ENCODE assay signal across 24 cellular contexts in the genomic region with DNA sequence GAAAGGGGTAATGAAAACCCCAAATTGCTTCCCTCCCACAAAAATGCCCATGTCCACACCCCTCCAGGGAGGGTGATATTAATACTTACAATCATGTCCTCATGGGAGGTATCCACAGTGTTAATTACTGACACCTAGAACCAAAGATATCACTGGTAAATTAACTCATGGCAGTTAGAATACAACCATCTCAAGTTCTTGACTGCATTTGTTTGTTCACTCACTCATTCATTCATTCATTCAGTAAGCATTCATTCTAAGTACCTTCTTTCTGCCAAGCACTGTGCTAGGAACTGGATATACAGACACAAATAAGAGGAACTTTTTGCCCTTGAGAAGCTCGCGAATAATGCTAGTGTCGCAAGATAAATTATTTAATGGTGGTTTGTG. TPM values are rescaled to one million over a fixed set of nuclear protein-coding genes. Genes with fewer than 3 reads are reported as not detected.
DNase-seq lines count a peak whose midpoint lies in the region; ATAC-seq and TF ChIP-seq lines count a peak whose summit lies in the region.
"Had no signal": no experiment of that assay in that cellular context is flagged by ENCODE, and none has a peak within 500 bp of the region (broad histone marks: within the 10 kb centered on the region; RNA-seq: fewer than 3 reads in every experiment).

No MANE protein-coding gene starts in this region.

- peaks cover 63% of the 10 kb centered on the region for H4K20me1 ChIP-seq in smooth muscle cell (ENCODE audit: low read depth)

- no peaks in the 10 kb centered on the region for H3K27me3 Mint-ChIP-seq in activated naive CD4-positive, alpha-beta T cell treated with anti-CD3 and anti-CD28 coated beads, Interleukin-2, amount 50 U/mL, for 24 hours
- H3K27me3 Mint-ChIP-seq in WTC11 (ENCODE audit: low read depth): no peaks in the 10 kb centered on the region
- H3K27me3 Mint-ChIP-seq in immature natural killer cell (ENCODE audit: low read depth in 3 of 3): peaks cover 3 to 6% (median 3%) of the 10 kb centered on the region in 3 donors

- H3K9me3 ChIP-seq in smooth muscle cell (replicated peaks; ENCODE audit: low read depth): no peaks in the 10 kb centered on the region
- H3K9me3 ChIP-seq: heart right ventricle, left lung had no signal

- H3K27ac Mint-ChIP-seq in activated naive CD4-positive, alpha-beta T cell treated with anti-CD3 and anti-CD28 coated beads, Interleukin-2, amount 50 U/mL, for 24 hours: peak overlapping the region; percentile 77
- H3K27ac Mint-ChIP-seq in WTC11 (no peak overlapping the region), immature natural killer cell (peak overlapping the region in 2 of 6 donors; percentile 22 to 46)

- H3K4me1 ChIP-seq in smooth muscle cell (ENCODE audit: low read depth): peaks cover 4% of the 10 kb centered on the region

- peaks cover 6% of the 10 kb centered on the region for H3F3A ChIP-seq in smooth muscle cell (ENCODE audit: low read depth)

- no peak for DNase-seq in activated naive CD4-positive, alpha-beta T cell treated with anti-CD3 and anti-CD28 coated beads, Interleukin-2, amount 50 U/mL, for 16 hours
- DNase-seq in WTC11 (ENCODE audit: low spot score) (no peak), immature natural killer cell (no peak), smooth muscle cell (lab: John Stamatoyannopoulos, UW; ENCODE audit: unreplicated experiment) (no peak), NCI-H2196 (lab: John Stamatoyannopoulos, UW; ENCODE audit: unreplicated experiment) (no peak), kidney glomerular epithelial cell (lab: John Stamatoyannopoulos, UW) (no peak), globus pallidus (ENCODE audit: low spot score) (no peak)
- DNase-seq: activated gamma-delta T cell; anterior cingulate cortex; DMS79; heart right ventricle; KG1; left lung; midbrain; NCI-H1694 treated with DMSO at 0.1 percent for 48 hours; stimulated activated CD4-positive, alpha-beta T cell treated with anti-CD3 and anti-CD28 coated beads, Interleukin-2, amount 100 ng/mL, for 24 hours had no signal

- no peak for TF ChIP-seq CTCF in WTC11 (IDR thresholded peaks at IDR 0.05)
- no peak for TF ChIP-seq CTCF in smooth muscle cell (IDR thresholded peaks at IDR 0.05; ENCODE audit: borderline replicate concordance, insufficient read depth, poor library complexity, severe bottlenecking)

- H3K36me3 ChIP-seq in smooth muscle cell (ENCODE audit: low read depth): peaks cover 14% of the 10 kb centered on the region

- no peaks in the 10 kb centered on the region for H3K9me3 Mint-ChIP-seq in activated naive CD4-positive, alpha-beta T cell treated with anti-CD3 and anti-CD28 coated beads, Interleukin-2, amount 50 U/mL, for 24 hours
- H3K9me3 Mint-ChIP-seq in WTC11: no peaks in the 10 kb centered on the region
- H3K9me3 Mint-ChIP-seq in immature natural killer cell: no peaks in the 10 kb centered on the region
- H3K9me3 Mint-ChIP-seq: stimulated activated effector memory CD8-positive, alpha-beta T cell treated with anti-CD3 and anti-CD28 coated beads, Interleukin-12 subunit alpha, Interleukin-12 subunit beta, amount 100 ng/mL, for 72 hours had no signal

- H3K27ac ChIP-seq in smooth muscle cell (ENCODE audit: low read depth): peak overlapping the region; percentile 5
- H3K27ac ChIP-seq: heart right ventricle, left lung, skin epidermis had no signal

- no peaks in the 10 kb centered on the region for H3K27me3 ChIP-seq in smooth muscle cell (ENCODE audit: low read depth)
- H3K27me3 ChIP-seq: heart right ventricle, left lung had no signal

- peaks cover 66% of the 10 kb centered on the region for H3K79me2 ChIP-seq in smooth muscle cell (ENCODE audit: low read depth)

- no peak overlapping the region for H2AFZ ChIP-seq in smooth muscle cell (ENCODE audit: low read depth)

- WGBS in smooth muscle cell (ENCODE audit: low lambda C conversion rate): 98% methylated on average over 3 of the region's 3 CpGs

- H3K4me3 Mint-ChIP-seq in activated naive CD4-positive, alpha-beta T cell treated with anti-CD3 and anti-CD28 coated beads, Interleukin-2, amount 50 U/mL, for 24 hours: peak overlapping the region; percentile 47
- H3K4me3 Mint-ChIP-seq in WTC11 (peak overlapping the region; percentile 22; the same call in 1 of the 2 replicates), immature natural killer cell (peak overlapping the region in 4 of 5 donors; percentile 29 to 69 (median 49))

- CTCF ChIA-PET in WTC11 (lab: Charles Lee): no interaction called here

- H3K36me3 Mint-ChIP-seq in activated naive CD4-positive, alpha-beta T cell treated with anti-CD3 and anti-CD28 coated beads, Interleukin-2, amount 50 U/mL, for 24 hours: peaks cover 4% of the 10 kb centered on the region
- H3K36me3 Mint-ChIP-seq in WTC11 (peaks cover 52% of the 10 kb centered on the region), immature natural killer cell (peaks cover 0 to 19% (median 11%) of the 10 kb centered on the region in 3 donors)

- POLR2A ChIA-PET in WTC11 (lab: Charles Lee): no interaction called here

- ATAC-seq in WTC11: no peak
- ATAC-seq: heart right ventricle; left lung; Right ventricle myocardium inferior; stimulated activated effector memory CD8-positive, alpha-beta T cell treated with anti-CD3 and anti-CD28 coated beads, Interleukin-12 subunit alpha, Interleukin-12 subunit beta, amount 100 ng/mL, for 72 hours had no signal

- no peak overlapping the region for H3K9ac ChIP-seq in smooth muscle cell (ENCODE audit: low read depth)

- H3K4me3 ChIP-seq in smooth muscle cell: no peak overlapping the region
- H3K4me3 ChIP-seq: heart right ventricle, left lung, skin epidermis had no signal

- H3K4me2 ChIP-seq in smooth muscle cell: no peak overlapping the region

- H3K4me1 Mint-ChIP-seq in activated naive CD4-positive, alpha-beta T cell treated with anti-CD3 and anti-CD28 coated beads, Interleukin-2, amount 50 U/mL, for 24 hours: peaks cover 25% of the 10 kb centered on the region
- H3K4me1 Mint-ChIP-seq in WTC11 (peaks cover 10% of the 10 kb centered on the region), immature natural killer cell (peaks cover 30 to 54% of the 10 kb centered on the region in 2 donors)

TF ChIP-seq in WTC11, 78 proteins besides CTCF, POLR2A, EP300 and RAD21 (continues in another document):
- TF ChIP-seq ZNF396 (CRISPR knock-in tag; IDR thresholded peaks at IDR 0.05; ENCODE audit: borderline replicate concordance): no peak
- no peak for TF ChIP-seq HMGA2 (CRISPR knock-in tag; IDR thresholded peaks at IDR 0.05)
- no peak for TF ChIP-seq SMAD3 (CRISPR knock-in tag; IDR thresholded peaks at IDR 0.05; ENCODE audit: borderline replicate concordance)
- no peak for TF ChIP-seq CREB1 (CRISPR knock-in tag; IDR thresholded peaks at IDR 0.05)
- no peak for TF ChIP-seq GTF2I (CRISPR knock-in tag; conservative IDR thresholded peaks at IDR 0.05)
- TF ChIP-seq, protein P1, sequence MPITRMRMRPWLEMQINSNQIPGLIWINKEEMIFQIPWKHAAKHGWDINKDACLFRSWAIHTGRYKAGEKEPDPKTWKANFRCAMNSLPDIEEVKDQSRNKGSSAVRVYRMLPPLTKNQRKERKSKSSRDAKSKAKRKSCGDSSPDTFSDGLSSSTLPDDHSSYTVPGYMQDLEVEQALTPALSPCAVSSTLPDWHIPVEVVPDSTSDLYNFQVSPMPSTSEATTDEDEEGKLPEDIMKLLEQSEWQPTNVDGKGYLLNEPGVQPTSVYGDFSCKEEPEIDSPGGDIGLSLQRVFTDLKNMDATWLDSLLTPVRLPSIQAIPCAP (CRISPR knock-in tag; IDR thresholded peaks at IDR 0.05): no peak
- TF ChIP-seq, protein P2, sequence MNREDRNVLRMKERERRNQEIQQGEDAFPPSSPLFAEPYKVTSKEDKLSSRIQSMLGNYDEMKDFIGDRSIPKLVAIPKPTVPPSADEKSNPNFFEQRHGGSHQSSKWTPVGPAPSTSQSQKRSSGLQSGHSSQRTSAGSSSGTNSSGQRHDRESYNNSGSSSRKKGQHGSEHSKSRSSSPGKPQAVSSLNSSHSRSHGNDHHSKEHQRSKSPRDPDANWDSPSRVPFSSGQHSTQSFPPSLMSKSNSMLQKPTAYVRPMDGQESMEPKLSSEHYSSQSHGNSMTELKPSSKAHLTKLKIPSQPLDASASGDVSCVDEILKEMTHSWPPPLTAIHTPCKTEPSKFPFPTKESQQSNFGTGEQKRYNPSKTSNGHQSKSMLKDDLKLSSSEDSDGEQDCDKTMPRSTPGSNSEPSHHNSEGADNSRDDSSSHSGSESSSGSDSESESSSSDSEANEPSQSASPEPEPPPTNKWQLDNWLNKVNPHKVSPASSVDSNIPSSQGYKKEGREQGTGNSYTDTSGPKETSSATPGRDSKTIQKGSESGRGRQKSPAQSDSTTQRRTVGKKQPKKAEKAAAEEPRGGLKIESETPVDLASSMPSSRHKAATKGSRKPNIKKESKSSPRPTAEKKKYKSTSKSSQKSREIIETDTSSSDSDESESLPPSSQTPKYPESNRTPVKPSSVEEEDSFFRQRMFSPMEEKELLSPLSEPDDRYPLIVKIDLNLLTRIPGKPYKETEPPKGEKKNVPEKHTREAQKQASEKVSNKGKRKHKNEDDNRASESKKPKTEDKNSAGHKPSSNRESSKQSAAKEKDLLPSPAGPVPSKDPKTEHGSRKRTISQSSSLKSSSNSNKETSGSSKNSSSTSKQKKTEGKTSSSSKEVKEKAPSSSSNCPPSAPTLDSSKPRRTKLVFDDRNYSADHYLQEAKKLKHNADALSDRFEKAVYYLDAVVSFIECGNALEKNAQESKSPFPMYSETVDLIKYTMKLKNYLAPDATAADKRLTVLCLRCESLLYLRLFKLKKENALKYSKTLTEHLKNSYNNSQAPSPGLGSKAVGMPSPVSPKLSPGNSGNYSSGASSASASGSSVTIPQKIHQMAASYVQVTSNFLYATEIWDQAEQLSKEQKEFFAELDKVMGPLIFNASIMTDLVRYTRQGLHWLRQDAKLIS (CRISPR knock-in tag; IDR thresholded peaks at IDR 0.05; ENCODE audit: borderline replicate concordance): no peak
- TF ChIP-seq NFYB (CRISPR knock-in tag; conservative IDR thresholded peaks at IDR 0.05; ENCODE audit: low read depth): no peak

RNA-seq across cellular contexts. Expression of a gene that starts 3.0 kb away (rescaled TPM):
- 121 to 139 TPM (median 132 TPM) in 3 replicates for total RNA-seq in WTC11 (2021)
- polyA plus RNA-seq in immature natural killer cell: 100 to 1,000 TPM; 157 to 162 (median 162) TPM
- 221 and 247 TPM in 2 replicates for total RNA-seq in smooth muscle cell
- polyA plus RNA-seq in smooth muscle cell: 400 and 476 TPM in 2 replicates

RNA-seq across cellular contexts. Expression of a gene that starts 25.2 kb away (rescaled TPM):
- 0.34 to 0.35 TPM in 2 of 3 replicates, not detected in the other for total RNA-seq in WTC11 (2021)
- 1 to 10 TPM in 2 of 3 donors, under 1 TPM in 1; 0.94 to 8.3 (median 1.7) TPM for polyA plus RNA-seq in immature natural killer cell
- not detected in 2 replicates for total RNA-seq in smooth muscle cell
- 0.45 and 0.76 TPM in 2 replicates for polyA plus RNA-seq in smooth muscle cell
- total RNA-seq: epithelial cell of proximal tubule, fibroblast of villous mesenchyme, pulmonary artery endothelial cell had no signal
- polyA plus RNA-seq: AG04450 had no signal
